1 cellular context compared by ENCODE assay signal in genomic region chr7:131226116-131226562, GRCh38.
TF ChIP-seq lines count a peak whose summit lies in the region.

No MANE protein-coding gene starts in this region.

TF ChIP-seq in IMR-90, 13 proteins besides CTCF, POLR2A, EP300 and RAD21:
- TF ChIP-seq CEBPB (IDR thresholded peaks at IDR 0.05; ENCODE audit: low read depth, low read length), result no peak
- TF ChIP-seq MAFK (IDR thresholded peaks at IDR 0.05; ENCODE audit: low read depth, low read length), result 0 out of 2 replicates have a peak, but pooled peaks have one; percentile 11
